1 cellular context compared by ENCODE assay signal in genomic region chr3:21138085-21138484, GRCh38.
TF ChIP-seq lines count a peak whose summit lies in the region.

No MANE protein-coding gene starts in this region.

TF ChIP-seq in HepG2, 621 proteins besides CTCF, POLR2A, EP300 and RAD21 (continued from another document):
- TF ChIP-seq, protein P1, sequence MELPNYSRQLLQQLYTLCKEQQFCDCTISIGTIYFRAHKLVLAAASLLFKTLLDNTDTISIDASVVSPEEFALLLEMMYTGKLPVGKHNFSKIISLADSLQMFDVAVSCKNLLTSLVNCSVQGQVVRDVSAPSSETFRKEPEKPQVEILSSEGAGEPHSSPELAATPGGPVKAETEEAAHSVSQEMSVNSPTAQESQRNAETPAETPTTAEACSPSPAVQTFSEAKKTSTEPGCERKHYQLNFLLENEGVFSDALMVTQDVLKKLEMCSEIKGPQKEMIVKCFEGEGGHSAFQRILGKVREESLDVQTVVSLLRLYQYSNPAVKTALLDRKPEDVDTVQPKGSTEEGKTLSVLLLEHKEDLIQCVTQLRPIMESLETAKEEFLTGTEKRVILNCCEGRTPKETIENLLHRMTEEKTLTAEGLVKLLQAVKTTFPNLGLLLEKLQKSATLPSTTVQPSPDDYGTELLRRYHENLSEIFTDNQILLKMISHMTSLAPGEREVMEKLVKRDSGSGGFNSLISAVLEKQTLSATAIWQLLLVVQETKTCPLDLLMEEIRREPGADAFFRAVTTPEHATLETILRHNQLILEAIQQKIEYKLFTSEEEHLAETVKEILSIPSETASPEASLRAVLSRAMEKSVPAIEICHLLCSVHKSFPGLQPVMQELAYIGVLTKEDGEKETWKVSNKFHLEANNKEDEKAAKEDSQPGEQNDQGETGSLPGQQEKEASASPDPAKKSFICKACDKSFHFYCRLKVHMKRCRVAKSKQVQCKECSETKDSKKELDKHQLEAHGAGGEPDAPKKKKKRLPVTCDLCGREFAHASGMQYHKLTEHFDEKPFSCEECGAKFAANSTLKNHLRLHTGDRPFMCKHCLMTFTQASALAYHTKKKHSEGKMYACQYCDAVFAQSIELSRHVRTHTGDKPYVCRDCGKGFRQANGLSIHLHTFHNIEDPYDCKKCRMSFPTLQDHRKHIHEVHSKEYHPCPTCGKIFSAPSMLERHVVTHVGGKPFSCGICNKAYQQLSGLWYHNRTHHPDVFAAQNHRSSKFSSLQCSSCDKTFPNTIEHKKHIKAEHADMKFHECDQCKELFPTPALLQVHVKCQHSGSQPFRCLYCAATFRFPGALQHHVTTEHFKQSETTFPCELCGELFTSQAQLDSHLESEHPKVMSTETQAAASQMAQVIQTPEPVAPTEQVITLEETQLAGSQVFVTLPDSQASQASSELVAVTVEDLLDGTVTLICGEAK (IDR thresholded peaks at IDR 0.05): peak; percentile 79
- TF ChIP-seq, protein P1 (CRISPR knock-in tag; IDR thresholded peaks at IDR 0.05): no peak
- TF ChIP-seq NR2F2 (IDR thresholded peaks at IDR 0.05; ENCODE audit: borderline replicate concordance, low read depth): no peak
TF ChIP-seq in HepG2: peak in this region for 1.
